10 cellular contexts compared by ENCODE assay signal in genomic region chr13:105785436-105785835, GRCh38.
"Had no signal": no experiment of that assay in that cellular context is flagged by ENCODE, and none has a peak within 500 bp of the region (broad histone marks: within the 10 kb centered on the region; RNA-seq: fewer than 3 reads in every experiment).

No MANE protein-coding gene starts in this region.

- H3K4me2 ChIP-seq: GM23338 had no signal

- H3K9ac ChIP-seq: GM23248 had no signal

- H2AFZ ChIP-seq: GM23248, GM23338 had no signal

- H3K4me1 ChIP-seq: HAP-1 had no signal

- DNase-seq: GM23248, GOT3, H7, H9, HCEC 1CT, HFFc6 had no signal

- H3K4me3 ChIP-seq: GM23248, GM23338, HAP-1 had no signal

- H3K9me3 ChIP-seq: HAP-1 had no signal

- FAIRE-seq: H1 had no signal

- H3K36me3 ChIP-seq: HAP-1 had no signal

- ATAC-seq: GM23338, HCT116 had no signal

- H3K27ac ChIP-seq: GM23248 had no signal
